Comparison of ENCODE assay signal across 8 cellular contexts in the genomic region with DNA sequence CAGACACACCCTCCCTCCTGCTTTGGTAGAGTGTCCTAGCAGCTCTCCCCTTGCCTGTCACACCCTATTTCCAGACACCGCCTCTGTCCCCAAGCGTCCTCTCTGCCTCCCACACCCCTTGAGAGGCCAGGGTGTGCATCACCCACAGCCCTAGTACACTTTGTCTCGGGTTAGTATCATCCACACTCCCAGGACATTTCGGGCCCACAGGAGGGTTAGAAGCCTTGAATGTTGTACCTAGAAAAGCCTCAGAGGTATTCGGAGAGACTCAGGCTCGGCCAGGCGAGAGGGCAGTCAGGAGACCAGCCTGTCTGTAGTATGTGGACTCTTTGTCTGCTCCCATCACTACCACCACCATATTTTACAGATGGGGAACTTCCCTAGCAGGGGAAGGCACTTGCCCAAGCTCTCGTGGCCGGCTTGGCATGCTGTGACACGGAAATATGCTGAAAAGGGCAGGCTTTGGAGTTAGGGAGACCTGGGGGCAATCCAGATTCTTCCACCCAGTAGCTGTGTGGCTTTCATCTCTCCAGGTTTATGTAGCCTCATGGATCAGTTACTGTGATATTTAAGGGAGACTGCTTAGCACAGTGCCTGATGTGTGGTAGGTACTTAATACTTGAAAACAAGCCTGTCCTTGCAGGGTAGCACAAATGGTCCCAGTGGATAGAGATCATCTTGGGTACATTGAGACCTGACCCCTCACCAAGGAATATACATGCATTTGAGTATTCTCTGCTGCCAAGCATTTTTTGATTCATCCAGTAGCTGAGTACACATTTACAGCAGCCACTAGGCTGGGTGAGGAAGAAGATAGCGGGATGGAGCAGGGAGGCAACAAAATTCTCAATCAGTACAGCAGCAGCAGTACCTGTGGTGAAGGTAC. TPM values are rescaled to one million over a fixed set of nuclear protein-coding genes. Genes with fewer than 3 reads are reported as not detected.
DNase-seq lines count a peak whose midpoint lies in the region; ATAC-seq and TF ChIP-seq lines count a peak whose summit lies in the region.

No MANE protein-coding gene starts in this region.

- no peak for ATAC-seq in T-cell (replicated peaks in 1 of 4)
- ATAC-seq in GM18511 (IDR thresholded peaks at IDR 0.05; ENCODE audit: unreplicated experiment) = no peak

- intact Hi-C loops in sigmoid colon (cut with DNase I) = loop anchor here (5.0 to 10.0 kb wide), 2 partner anchors 819 to 1129 kb away; a partner anchor contains a TSS

- H3K4me1 ChIP-seq in sigmoid colon = peaks cover 0 to 49% (median 38%) of the 10 kb centered on the region in 4 donors

- H3K9me3 ChIP-seq in sigmoid colon = no peaks in the 10 kb centered on the region

- CTCF ChIA-PET in T-cell (lab: Charles Lee) = interaction anchor here in 1 of 2 donors (0.9 to 2.6 kb wide), 6 partner anchors 17 to 469 kb away, joined by 3 to 26 read pairs (median 8); no protein-coding TSS in a partner anchor

- TF ChIP-seq POLR2A in sigmoid colon (IDR thresholded peaks at IDR 0.05) = no peak

- POLR2A ChIA-PET in T-cell (lab: Charles Lee) = interaction anchor here (0.9 to 4.4 kb wide), 4 partner anchors 17 to 53 kb away, joined by 3 to 60 read pairs (median 24); a partner anchor contains a TSS

- H3K27me3 Mint-ChIP-seq in T-cell = no peaks in the 10 kb centered on the region

- 25 to 64% methylated on average over 11 of the region's 11 CpGs for WGBS in sigmoid colon, 2 donors

- H3K4me3 ChIP-seq in GM12875 (ENCODE audit: low read depth, low read length) = peak overlapping the region; percentile 86
- H3K4me3 ChIP-seq in fibroblast of pulmonary artery (replicated peaks; ENCODE audit: low read depth, low read length) = peak overlapping the region; percentile 99
- peak overlapping the region; percentile 68 to 96 (median 87) for H3K4me3 ChIP-seq in sigmoid colon

- H3K36me3 ChIP-seq in sigmoid colon = peaks cover 12 to 38% (median 21%) of the 10 kb centered on the region in 4 donors

- no peak for TF ChIP-seq CTCF in GM12875 (IDR thresholded peaks at IDR 0.05; ENCODE audit: borderline replicate concordance, insufficient read depth, low read depth, low read length)
- TF ChIP-seq CTCF in fibroblast of pulmonary artery (IDR thresholded peaks at IDR 0.05; ENCODE audit: low read length, missing control alignments) = no peak
- no peak for TF ChIP-seq CTCF in sigmoid colon (IDR thresholded peaks at IDR 0.05)

- no peaks in the 10 kb centered on the region for H3K9me3 Mint-ChIP-seq in T-cell

- no peak for TF ChIP-seq EP300 in sigmoid colon (IDR thresholded peaks at IDR 0.05)

- peak overlapping the region; percentile 93 to 95 (median 94) for H3K4me3 Mint-ChIP-seq in T-cell

- peaks cover 41% of the 10 kb centered on the region for H3K36me3 Mint-ChIP-seq in T-cell

- H3K27me3 ChIP-seq in sigmoid colon = no peaks in the 10 kb centered on the region

- H3K27ac Mint-ChIP-seq in T-cell = peak overlapping the region; percentile 90 to 91

- peak overlapping the region; percentile 86 to 97 (median 94) for H3K27ac ChIP-seq in sigmoid colon

- H3K4me1 Mint-ChIP-seq in T-cell = peaks cover 57 to 65% (median 63%) of the 10 kb centered on the region in 3 donors

- DNase-seq in T-cell (peak in 1 of 34 experiments; percentile 8), fibroblast of pulmonary artery (ENCODE audit: low read depth) (no peak), sigmoid colon (no peak), GOT3 (lab: John Stamatoyannopoulos, UW) (no peak), Kasumi-1 (lab: John Stamatoyannopoulos, UW) (no peak), DMS 273 (lab: John Stamatoyannopoulos, UW; ENCODE audit: unreplicated experiment) (no peak)

RNA-seq across cellular contexts. Expression of a gene that starts 1.4 kb away (rescaled TPM):
- total RNA-seq in T-cell (10 to 100 TPM; 36.9 to 76.3 (median 63.6) TPM), sigmoid colon (10 to 100 TPM; 68.0 to 88.3 (median 80.2) TPM)
- 10 to 100 TPM in 1 of 3 donors, 1 to 10 TPM in 2; 6.0 to 33.7 (median 7.2) TPM for polyA plus RNA-seq in sigmoid colon

RNA-seq across cellular contexts. Expression of a gene that starts 1.6 kb away (rescaled TPM):
- total RNA-seq in T-cell (1 to 10 TPM; 2.7 to 8.4 (median 8.3) TPM), sigmoid colon (10 to 100 TPM; 13.0 to 33.1 (median 26.3) TPM)
- 10 to 100 TPM; 15.3 to 33.8 (median 17.4) TPM for polyA plus RNA-seq in sigmoid colon

RNA-seq across cellular contexts. Expression of a gene that starts 52.1 kb away (rescaled TPM):
- 10 to 100 TPM; 67.8 to 90.7 (median 76.9) TPM for total RNA-seq in T-cell
- 10 to 100 TPM; 30.3 to 37.5 (median 32.6) TPM for total RNA-seq in sigmoid colon
- polyA plus RNA-seq in sigmoid colon = 10 to 100 TPM in 1 of 3 donors, 1 to 10 TPM in 2; 8.1 to 20.0 (median 9.0) TPM

RNA-seq across cellular contexts. Expression of a gene that starts 52.4 kb away (rescaled TPM):
- total RNA-seq in T-cell (1 to 10 TPM; 6.7 to 8.4 (median 7.3) TPM), sigmoid colon (10 to 100 TPM in 3 of 4 donors, 1 to 10 TPM in 1; 8.0 to 17.1 (median 14.9) TPM)
- 10 to 100 TPM; 15.0 to 20.4 (median 19.2) TPM for polyA plus RNA-seq in sigmoid colon
